Comparison of ENCODE assay signal across 24 cellular contexts in genomic region chr6:143549221-143549620, GRCh38. TPM values are rescaled to one million over a fixed set of nuclear protein-coding genes. Genes with fewer than 3 reads are reported as not detected.
DNase-seq lines count a peak whose midpoint lies in the region; ATAC-seq lines count a peak whose summit lies in the region.
"Had no signal": no experiment of that assay in that cellular context is flagged by ENCODE, and none has a peak within 500 bp of the region (broad histone marks: within the 10 kb centered on the region; RNA-seq: fewer than 3 reads in every experiment).

No MANE protein-coding gene starts in this region.

- intact Hi-C loops in activated CD4-positive, alpha-beta memory T cell treated with anti-CD3 and anti-CD28 coated beads for 36 hours (cut with micrococcal nuclease): loop anchor here (1.0 to 10.0 kb wide), 3 partner anchors 8 to 796 kb away; partner anchors contain the start of gene STX11
- intact Hi-C loops in left colon (cut with DNase I, micrococcal nuclease): no loop called here

- no peaks in the 10 kb centered on the region for H3K9me3 Mint-ChIP-seq in activated CD4-positive, alpha-beta memory T cell treated with anti-CD3 and anti-CD28 coated beads for 36 hours

- H3K4me3 Mint-ChIP-seq in activated CD4-positive, alpha-beta memory T cell treated with anti-CD3 and anti-CD28 coated beads for 36 hours: no peak overlapping the region

- H3K27me3 Mint-ChIP-seq in activated CD4-positive, alpha-beta memory T cell treated with anti-CD3 and anti-CD28 coated beads for 36 hours: no peaks in the 10 kb centered on the region

- ATAC-seq in GM19023 (IDR thresholded peaks at IDR 0.05; ENCODE audit: unreplicated experiment): peak; percentile 6
- peak; percentile 28 for ATAC-seq in left colon
- no peak for ATAC-seq in GM21825 (IDR thresholded peaks at IDR 0.05; ENCODE audit: unreplicated experiment)
- ATAC-seq: right cardiac atrium had no signal

- H3K36me3 Mint-ChIP-seq in activated CD4-positive, alpha-beta memory T cell treated with anti-CD3 and anti-CD28 coated beads for 36 hours: peaks cover 7% of the 10 kb centered on the region

- CTCF ChIA-PET in activated CD4-positive, alpha-beta memory T cell treated with anti-CD3 and anti-CD28 coated beads for 36 hours (lab: Charles Lee): interaction anchor here (0.8 to 1.2 kb wide), 2 partner anchors 26 to 36 kb away, joined by 3 read pairs; no protein-coding TSS in a partner anchor

- H3K27ac Mint-ChIP-seq in activated CD4-positive, alpha-beta memory T cell treated with anti-CD3 and anti-CD28 coated beads for 36 hours: peak overlapping the region; percentile 63

- peaks cover 90% of the 10 kb centered on the region for H3K4me1 Mint-ChIP-seq in activated CD4-positive, alpha-beta memory T cell treated with anti-CD3 and anti-CD28 coated beads for 36 hours (ENCODE audit: low read depth)

- DNase-seq in NCI-H146 (lab: John Stamatoyannopoulos, UW): peak; percentile 51
- DNase-seq in NCI-H146 treated with DMSO at 0.1 percent for 48 hours (lab: John Stamatoyannopoulos, UW; ENCODE audit: unreplicated experiment): no peak
- DNase-seq in activated CD4-positive, alpha-beta memory T cell treated with anti-CD3 and anti-CD28 coated beads for 36 hours: no peak
- DNase-seq in left colon: no peak
- no peak for DNase-seq in NCI-H2029 (lab: John Stamatoyannopoulos, UW)
- no peak for DNase-seq in NCI-H748 (lab: John Stamatoyannopoulos, UW; ENCODE audit: unreplicated experiment)
- DNase-seq: AML-193; anterior cingulate cortex; Calu3; caudate nucleus; dermis blood vessel endothelial cell; foreskin fibroblast; GOT3; hippocampal formation; MM.1S; NCI-H1694 treated with DMSO at 0.1 percent for 48 hours; NCI-H226; nucleus accumbens; PC-9; right cardiac atrium; stimulated activated CD8-positive, alpha-beta memory T cell treated with anti-CD3 and anti-CD28 coated beads, Interleukin-4, amount 100 ng/mL, for 48 hours; T-helper 9 cell had no signal

- POLR2A ChIA-PET in activated CD4-positive, alpha-beta memory T cell treated with anti-CD3 and anti-CD28 coated beads for 36 hours (lab: Charles Lee): interaction anchor here (0.6 to 1.5 kb wide), 2 partner anchors 11 to 257 kb away, joined by 3 to 6 read pairs; no protein-coding TSS in a partner anchor

RNA-seq across cellular contexts. Expression of gene FUCA2, which starts 37.7 kb away (rescaled TPM):
- 10 to 100 TPM; 16.5 to 16.8 TPM for total RNA-seq in activated CD4-positive, alpha-beta memory T cell treated with anti-CD3 and anti-CD28 coated beads for 36 hours
- total RNA-seq in left colon: 10 to 100 TPM; 68.4 to 83.1 TPM
